9 cellular contexts compared by ENCODE assay signal in genomic region chr14:81535399-81536124, GRCh38. TPM values are rescaled to one million over a fixed set of nuclear protein-coding genes. Genes with fewer than 3 reads are reported as not detected.
A peak's percentile ranks its signal among the peaks of the same experiment; 100 is the strongest.
DNase-seq lines count a peak whose midpoint lies in the region; ATAC-seq and TF ChIP-seq lines count a peak whose summit lies in the region.
"Had no signal": no experiment of that assay in that cellular context is flagged by ENCODE, and none has a peak within 500 bp of the region (broad histone marks: within the 10 kb centered on the region; RNA-seq: fewer than 3 reads in every experiment).

No MANE protein-coding gene starts in this region.

- H3K4me1 Mint-ChIP-seq in nephron: peaks cover 24% of the 10 kb centered on the region
- peaks cover 20% of the 10 kb centered on the region for H3K4me1 Mint-ChIP-seq in mesothelial cell of epicardium

- H3K27ac ChIP-seq in WERI-Rb-1: no peak overlapping the region
- H3K27ac ChIP-seq: RWPE1 had no signal

- in situ Hi-C loops in GM13976 (cut with MboI; ENCODE audit: low sequenced_read_pairs, unreplicated experiment): no loop called here

- peaks cover 7% of the 10 kb centered on the region for H3K9me3 Mint-ChIP-seq in nephron
- peaks cover 19% of the 10 kb centered on the region for H3K9me3 Mint-ChIP-seq in mesothelial cell of epicardium

- no peaks in the 10 kb centered on the region; the same call in 1 of the 2 replicates for H3K36me3 ChIP-seq in WERI-Rb-1

- H3K27ac Mint-ChIP-seq in nephron (peak overlapping the region in 2 of 3 experiments; percentile 21 to 24), mesothelial cell of epicardium (no peak overlapping the region)

- H3K27me3 Mint-ChIP-seq in nephron (ENCODE audit: low read depth): no peaks in the 10 kb centered on the region
- H3K27me3 Mint-ChIP-seq in mesothelial cell of epicardium (ENCODE audit: low read depth): no peaks in the 10 kb centered on the region

- ATAC-seq in GM21381 (IDR thresholded peaks at IDR 0.05; ENCODE audit: unreplicated experiment): peak; percentile 20
- peak; percentile 21 for ATAC-seq in HG03565 (IDR thresholded peaks at IDR 0.05; ENCODE audit: unreplicated experiment)

- H3K9me3 ChIP-seq in WERI-Rb-1 (ENCODE audit: severe bottlenecking): peaks cover 9% of the 10 kb centered on the region

- H3K36me3 Mint-ChIP-seq in nephron (ENCODE audit: low read depth) (no peaks in the 10 kb centered on the region), mesothelial cell of epicardium (no peaks in the 10 kb centered on the region)

- H3K4me3 ChIP-seq in WERI-Rb-1 (ENCODE audit: low read depth, low read length): no peak overlapping the region

- TF ChIP-seq CTCF in GM13976 (IDR thresholded peaks at IDR 0.05; ENCODE audit: borderline replicate concordance, control extremely low read depth, extremely low read depth, insufficient read depth, missing control alignments): no peak
- no peak for TF ChIP-seq CTCF in nephron (IDR thresholded peaks at IDR 0.05; ENCODE audit: unreplicated experiment in 3 of 3)
- no peak for TF ChIP-seq CTCF in mesothelial cell of epicardium (IDR thresholded peaks at IDR 0.05; ENCODE audit: unreplicated experiment)
- no peak for TF ChIP-seq CTCF in WERI-Rb-1 (IDR thresholded peaks at IDR 0.05; ENCODE audit: low read depth, low read length)

- DNase-seq in GM13976 (ENCODE audit: low spot score) (peak; percentile 29), dedifferentiated amniotic fluid mesenchymal stem cell (ENCODE audit: extremely low spot score) (no peak), T-helper 1 cell (no peak), mesothelial cell of epicardium (ENCODE audit: low spot score in 2 of 2, unreplicated experiment in 2 of 2) (no peak), WERI-Rb-1 (no peak)

- H3K4me3 Mint-ChIP-seq in nephron (peak overlapping the region; percentile 0 to 48 (median 46)), mesothelial cell of epicardium (no peak overlapping the region)

- no peaks in the 10 kb centered on the region for H3K27me3 ChIP-seq in WERI-Rb-1 (ENCODE audit: insufficient read depth, low read depth, severe bottlenecking)

RNA-seq across cellular contexts. Expression of gene SEL1L, which starts 1.9 kb away (rescaled TPM):
- 69.9 to 74.7 TPM (median 71.5 TPM) in 3 replicates for total RNA-seq in mesothelial cell of epicardium
